8 cellular contexts compared by ENCODE assay signal in the genomic region with DNA sequence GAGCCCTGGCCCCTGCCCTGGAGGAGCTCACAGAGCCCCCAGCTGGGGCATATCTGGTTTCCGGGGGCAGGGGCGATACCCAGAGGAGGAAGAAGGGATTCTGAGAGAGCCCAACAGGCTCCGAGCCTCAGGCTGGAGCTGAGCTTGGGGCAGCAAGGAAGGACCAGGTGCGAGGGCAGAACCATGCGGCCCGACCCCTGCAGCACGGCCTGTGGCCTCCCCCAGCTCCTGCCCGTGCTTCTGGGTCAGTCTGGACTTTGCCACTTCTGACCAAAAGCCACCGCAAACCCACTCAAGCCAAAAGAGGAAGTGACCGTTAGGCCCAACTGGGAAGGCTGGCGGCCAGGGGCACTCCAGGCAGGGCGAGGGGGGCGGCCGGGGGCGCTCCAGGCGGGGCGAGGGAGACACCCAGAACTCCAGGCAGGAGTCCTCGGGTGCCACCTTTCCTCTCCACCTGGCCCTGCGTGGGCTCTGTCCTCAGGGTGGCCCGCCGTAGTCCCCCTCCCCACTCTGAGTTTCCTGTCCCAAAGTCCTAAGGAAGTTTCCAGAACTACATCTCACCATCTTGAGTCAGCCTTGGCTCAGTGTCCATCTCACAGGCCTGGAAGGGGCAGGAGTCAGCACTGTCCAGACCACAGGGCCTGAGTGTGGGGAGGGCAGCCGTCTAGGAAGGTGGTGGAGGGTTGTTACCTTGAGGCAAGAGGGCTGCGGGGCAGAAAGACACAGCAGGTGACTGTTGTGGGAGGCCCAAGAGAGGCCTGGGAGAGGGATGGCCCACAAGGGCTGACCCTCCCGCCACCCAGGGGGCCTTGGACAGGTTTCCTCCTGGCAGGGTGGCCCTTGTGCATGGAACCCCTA. TPM values are rescaled to one million over a fixed set of nuclear protein-coding genes. Genes with fewer than 3 reads are reported as not detected.
DNase-seq lines count a peak whose midpoint lies in the region; ATAC-seq, FAIRE-seq and TF ChIP-seq lines count a peak whose summit lies in the region.

No MANE protein-coding gene starts in this region.

- no peak for FAIRE-seq in kidney (lab: Jason Lieb, UNC)
- FAIRE-seq in GM19239 (lab: Jason Lieb, UNC), result no peak

- intact Hi-C loops in activated B cell treated with CpG ODN at 0.5 μM for 24 hours (cut with micrococcal nuclease) (loop anchor here (10.0 kb wide), 1 partner anchor 168 kb away; the partner anchor contains the start of gene HNRNPH1), kidney (cut with DNase I) (no loop called here)

- H3K4me1 ChIP-seq in HEK293 (ENCODE audit: control insufficient read depth, insufficient read depth, low read length) (no peaks in the 10 kb centered on the region), kidney (ENCODE audit: control insufficient read depth in 1 of 2, insufficient read depth in 1 of 2, low read depth in 1 of 2, low read length in 2 of 2) (peaks cover 6 to 33% of the 10 kb centered on the region in 2 donors)

- TF ChIP-seq CTCF in HEK293 (tag by site-specific recombination; IDR thresholded peaks at IDR 0.05), result no peak
- TF ChIP-seq CTCF in activated B cell treated with CpG ODN at 0.5 μM for 24 hours (IDR thresholded peaks at IDR 0.05), result no peak
- TF ChIP-seq CTCF in kidney (IDR thresholded peaks at IDR 0.05; ENCODE audit: borderline replicate concordance, extremely low read depth, insufficient read depth), result no peak

- H3K27ac ChIP-seq in HEK293 (ENCODE audit: extremely low read depth, low read depth, low read length) (no peak overlapping the region), kidney (ENCODE audit: low read depth in 2 of 2, low read length in 2 of 2) (peak overlapping the region; percentile 71 to 74)

- H3K9me3 ChIP-seq in HEK293 (ENCODE audit: control insufficient read depth, insufficient read depth, low read depth, low read length), result no peaks in the 10 kb centered on the region
- no peaks in the 10 kb centered on the region for H3K9me3 ChIP-seq in kidney (ENCODE audit: control insufficient read depth in 1 of 2, low read length in 2 of 2)

- no peaks in the 10 kb centered on the region for H3K9me3 Mint-ChIP-seq in activated B cell treated with CpG ODN at 0.5 μM for 24 hours
- H3K9me3 Mint-ChIP-seq in stimulated activated memory B cell treated with anti-CD40 and anti-IgM and Interleukin-4, amounts not matched to agents 10 μg/mL and 1 μg/mL and 100 μg/mL, for 72 hours, result peaks cover 3% of the 10 kb centered on the region

- POLR2A ChIA-PET in HEK293 (lab: Yijun Ruan, JAX), result interaction anchor here (0.6 to 1.1 kb wide), 2 partner anchors 26 to 169 kb away, joined by 3 to 4 read pairs; partner anchors contain the start of gene HNRNPH1
- POLR2A ChIA-PET in activated B cell treated with CpG ODN at 0.5 μM for 24 hours (lab: Charles Lee), result interaction anchor here (1.1 to 3.3 kb wide), 3 partner anchors 60 to 169 kb away, joined by 3 to 14 read pairs (median 4); partner anchors contain the start of genes HNRNPH1 and MAML1

- in situ Hi-C loops in KBM-7 (cut with MboI; ENCODE audit: low pct_unique_long_range_greater_than_20kb, low sequenced_read_pairs), result no loop called here

- ATAC-seq in activated B cell treated with CpG ODN at 0.5 μM for 24 hours (ENCODE audit: low read depth) (no peak), GM19035 (IDR thresholded peaks at IDR 0.05; ENCODE audit: unreplicated experiment) (no peak), HG02852 (IDR thresholded peaks at IDR 0.05; ENCODE audit: unreplicated experiment) (no peak)
- ATAC-seq in stimulated activated memory B cell treated with anti-CD40 and anti-IgM and Interleukin-4, amounts not matched to agents 10 μg/mL and 1 μg/mL and 100 μg/mL, for 72 hours, result no peak

- H3K36me3 ChIP-seq in HEK293 (ENCODE audit: control insufficient read depth in 2 of 2, insufficient read depth in 1 of 2, low read length in 2 of 2) (peaks cover 0 to 12% of the 10 kb centered on the region in 2 experiments; a peak in 1 of 3 replicates), kidney (ENCODE audit: control insufficient read depth in 1 of 2, insufficient read depth in 2 of 2, low read length in 2 of 2) (peaks cover 0 to 5% of the 10 kb centered on the region in 2 donors)

- CTCF ChIA-PET in HEK293 (lab: Yijun Ruan, JAX), result interaction anchor here (2.1 kb wide), 1 partner anchor 29 kb away, joined by 14 read pairs; no protein-coding TSS in a partner anchor
- CTCF ChIA-PET in activated B cell treated with CpG ODN at 0.5 μM for 24 hours (lab: Charles Lee), result interaction anchor here (1.6 kb wide), 1 partner anchor 9 kb away, joined by 5 read pairs; no protein-coding TSS in a partner anchor

- H3K9ac ChIP-seq in kidney (ENCODE audit: low read length in 2 of 2), result no peak overlapping the region

- H3K4me3 ChIP-seq in HEK293 (ENCODE audit: low read depth, low read length), result no peak overlapping the region
- no peak overlapping the region for H3K4me3 ChIP-seq in kidney (ENCODE audit: low read length in 2 of 2)

- peak overlapping the region; percentile 24 for H3K27ac Mint-ChIP-seq in activated B cell treated with CpG ODN at 0.5 μM for 24 hours
- H3K27ac Mint-ChIP-seq in stimulated activated memory B cell treated with anti-CD40 and anti-IgM and Interleukin-4, amounts not matched to agents 10 μg/mL and 1 μg/mL and 100 μg/mL, for 72 hours, result peak overlapping the region; percentile 54

- H3K27me3 Mint-ChIP-seq in activated B cell treated with CpG ODN at 0.5 μM for 24 hours, result no peaks in the 10 kb centered on the region
- no peaks in the 10 kb centered on the region for H3K27me3 Mint-ChIP-seq in stimulated activated memory B cell treated with anti-CD40 and anti-IgM and Interleukin-4, amounts not matched to agents 10 μg/mL and 1 μg/mL and 100 μg/mL, for 72 hours

- DNase-seq in activated B cell treated with CpG ODN at 0.5 μM for 24 hours, result no peak
- no peak for DNase-seq in kidney
- no peak for DNase-seq in GM19239 (ENCODE audit: insufficient read length, low spot score)
- no peak for DNase-seq in KBM-7

- peaks cover 7% of the 10 kb centered on the region for H3K36me3 Mint-ChIP-seq in activated B cell treated with CpG ODN at 0.5 μM for 24 hours (ENCODE audit: low read depth)
- peaks cover 8% of the 10 kb centered on the region for H3K36me3 Mint-ChIP-seq in stimulated activated memory B cell treated with anti-CD40 and anti-IgM and Interleukin-4, amounts not matched to agents 10 μg/mL and 1 μg/mL and 100 μg/mL, for 72 hours

- H3K4me3 Mint-ChIP-seq in activated B cell treated with CpG ODN at 0.5 μM for 24 hours, result no peak overlapping the region
- no peak overlapping the region for H3K4me3 Mint-ChIP-seq in stimulated activated memory B cell treated with anti-CD40 and anti-IgM and Interleukin-4, amounts not matched to agents 10 μg/mL and 1 μg/mL and 100 μg/mL, for 72 hours

- H3K4me1 Mint-ChIP-seq in activated B cell treated with CpG ODN at 0.5 μM for 24 hours, result peaks cover 29% of the 10 kb centered on the region
- H3K4me1 Mint-ChIP-seq in stimulated activated memory B cell treated with anti-CD40 and anti-IgM and Interleukin-4, amounts not matched to agents 10 μg/mL and 1 μg/mL and 100 μg/mL, for 72 hours, result peaks cover 40% of the 10 kb centered on the region

TF ChIP-seq in HEK293, 187 proteins besides CTCF, POLR2A, EP300 and RAD21:
- TF ChIP-seq ZNF184 (tag by site-specific recombination; IDR thresholded peaks at IDR 0.05), result no peak
- peak; percentile 34; the same call in 1 of the 2 replicates for TF ChIP-seq GLIS1 (tag by site-specific recombination; IDR thresholded peaks at IDR 0.05)
TF ChIP-seq in HEK293: peak in this region for 1.

RNA-seq across cellular contexts. Expression of gene LTC4S, which starts 0.9 kb away (rescaled TPM):
- total RNA-seq in activated B cell treated with CpG ODN at 0.5 μM for 24 hours (2.6 and 2.7 TPM in 2 replicates), kidney (30.6 TPM)
- 20.1 TPM for polyA plus RNA-seq in kidney (ENCODE audit: insufficient read depth, low read depth, low replicate concordance)

RNA-seq across cellular contexts. Expression of gene MGAT4B, which starts 13.8 kb away (rescaled TPM):
- total RNA-seq in activated B cell treated with CpG ODN at 0.5 μM for 24 hours (73.6 and 85.3 TPM in 2 replicates), kidney (174 TPM)
- 79.4 TPM for polyA plus RNA-seq in kidney (ENCODE audit: insufficient read depth, low read depth, low replicate concordance)

RNA-seq across cellular contexts. Expression of gene SQSTM1, which starts 27.9 kb away (rescaled TPM):
- total RNA-seq in activated B cell treated with CpG ODN at 0.5 μM for 24 hours (243 and 252 TPM in 2 replicates), kidney (249 TPM)
- polyA plus RNA-seq in kidney (ENCODE audit: insufficient read depth, low read depth, low replicate concordance), result 309 TPM
